In the genomic region with DNA sequence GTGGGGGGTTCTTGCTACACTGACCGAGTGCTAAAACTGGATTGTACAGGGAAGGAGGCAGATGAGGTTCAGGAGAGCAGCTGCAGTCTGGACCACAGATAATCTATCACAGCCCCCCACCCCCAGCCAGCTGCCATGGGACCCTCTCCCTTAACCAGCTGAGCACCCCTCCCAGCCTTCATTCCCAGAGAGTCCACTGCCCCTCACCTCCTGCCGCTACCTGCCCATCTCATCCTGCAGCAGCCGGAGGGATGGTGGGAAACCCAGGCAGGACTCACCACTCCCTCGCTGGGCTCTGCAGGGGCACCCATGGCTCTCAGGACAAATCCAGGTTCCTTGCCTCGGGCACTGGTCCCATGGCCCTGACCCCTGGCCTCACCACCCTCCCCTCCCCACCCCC, we compare ENCODE assay signal across 19 cellular contexts.
"Had no signal": no experiment of that assay in that cellular context is flagged by ENCODE, and none has a peak within 500 bp of the region (broad histone marks: within the 10 kb centered on the region; RNA-seq: fewer than 3 reads in every experiment).

No MANE protein-coding gene starts in this region.

- H3K4me3 Mint-ChIP-seq: activated T-helper 1 cell treated with anti-CD3 and anti-CD28 coated beads, Interleukin-12 subunit alpha, Interleukin-12 subunit beta, Interleukin-2, Interleukin-4 antibody, amounts not matched to agents 30 ng/mL and 10 ng/mL and 1 ng/mL, durations not matched to agents 14 hours and 24 hours and 36 hours; dendritic cell treated with granulocyte-macrophage colony-stimulating factor and Interleukin-4, amounts not matched to agents 40 ng/mL and 50 ng/mL, for 4 days; immature natural killer cell; nephron; stimulated activated memory B cell treated with anti-CD40 and anti-IgM and Interleukin-4, amounts not matched to agents 10 μg/mL and 1 μg/mL and 100 μg/mL, for 72 hours had no signal

- H3K9me3 ChIP-seq: mucosa of descending colon, ovary had no signal

- ATAC-seq: left cardiac atrium, mucosa of descending colon had no signal

- H3K36me3 Mint-ChIP-seq: immature natural killer cell; stimulated activated memory B cell treated with anti-CD40 and anti-IgM and Interleukin-4, amounts not matched to agents 10 μg/mL and 1 μg/mL and 100 μg/mL, for 72 hours had no signal

- H3K27ac Mint-ChIP-seq: activated T-helper 1 cell treated with anti-CD3 and anti-CD28 coated beads, Interleukin-12 subunit alpha, Interleukin-12 subunit beta, Interleukin-2, Interleukin-4 antibody, amounts not matched to agents 30 ng/mL and 10 ng/mL and 1 ng/mL, durations not matched to agents 14 hours and 24 hours and 36 hours; dendritic cell treated with granulocyte-macrophage colony-stimulating factor and Interleukin-4, amounts not matched to agents 40 ng/mL and 50 ng/mL, for 4 days; immature natural killer cell; nephron; stimulated activated memory B cell treated with anti-CD40 and anti-IgM and Interleukin-4, amounts not matched to agents 10 μg/mL and 1 μg/mL and 100 μg/mL, for 72 hours had no signal

- DNase-seq: activated CD4-positive, alpha-beta T cell treated with anti-CD3 and anti-CD28 coated beads, Interleukin-2, amount 50 U/mL, for 4 hours; activated CD4-positive, CD25-positive, alpha-beta regulatory T cell; activated naive CD4-positive, alpha-beta T cell; caudate nucleus; hypothalamus; immature natural killer cell; left cardiac atrium; mammary epithelial cell; mucosa of descending colon; SHP77 treated with DMSO at 0.1 percent for 48 hours; substantia nigra; T-helper 2 cell; trophoblast cell had no signal

- H3K4me3 ChIP-seq: mucosa of descending colon, ovary, skin epidermis had no signal

- H3K36me3 ChIP-seq: ovary had no signal

- H3K27me3 Mint-ChIP-seq: dendritic cell treated with granulocyte-macrophage colony-stimulating factor and Interleukin-4, amounts not matched to agents 40 ng/mL and 50 ng/mL, for 4 days had no signal

- H3K9me3 Mint-ChIP-seq: activated T-helper 1 cell treated with anti-CD3 and anti-CD28 coated beads, Interleukin-12 subunit alpha, Interleukin-12 subunit beta, Interleukin-2, Interleukin-4 antibody, amounts not matched to agents 30 ng/mL and 10 ng/mL and 1 ng/mL, durations not matched to agents 14 hours and 24 hours and 36 hours; dendritic cell treated with granulocyte-macrophage colony-stimulating factor and Interleukin-4, amounts not matched to agents 40 ng/mL and 50 ng/mL, for 4 days; immature natural killer cell; nephron; stimulated activated memory B cell treated with anti-CD40 and anti-IgM and Interleukin-4, amounts not matched to agents 10 μg/mL and 1 μg/mL and 100 μg/mL, for 72 hours had no signal

- H3K27ac ChIP-seq: ovary, skin epidermis had no signal

- H3K27me3 ChIP-seq: ovary had no signal

- H3K4me1 Mint-ChIP-seq: immature natural killer cell; nephron; stimulated activated memory B cell treated with anti-CD40 and anti-IgM and Interleukin-4, amounts not matched to agents 10 μg/mL and 1 μg/mL and 100 μg/mL, for 72 hours had no signal
